ENCODE assay signal across 1 cellular context in the genomic region with DNA sequence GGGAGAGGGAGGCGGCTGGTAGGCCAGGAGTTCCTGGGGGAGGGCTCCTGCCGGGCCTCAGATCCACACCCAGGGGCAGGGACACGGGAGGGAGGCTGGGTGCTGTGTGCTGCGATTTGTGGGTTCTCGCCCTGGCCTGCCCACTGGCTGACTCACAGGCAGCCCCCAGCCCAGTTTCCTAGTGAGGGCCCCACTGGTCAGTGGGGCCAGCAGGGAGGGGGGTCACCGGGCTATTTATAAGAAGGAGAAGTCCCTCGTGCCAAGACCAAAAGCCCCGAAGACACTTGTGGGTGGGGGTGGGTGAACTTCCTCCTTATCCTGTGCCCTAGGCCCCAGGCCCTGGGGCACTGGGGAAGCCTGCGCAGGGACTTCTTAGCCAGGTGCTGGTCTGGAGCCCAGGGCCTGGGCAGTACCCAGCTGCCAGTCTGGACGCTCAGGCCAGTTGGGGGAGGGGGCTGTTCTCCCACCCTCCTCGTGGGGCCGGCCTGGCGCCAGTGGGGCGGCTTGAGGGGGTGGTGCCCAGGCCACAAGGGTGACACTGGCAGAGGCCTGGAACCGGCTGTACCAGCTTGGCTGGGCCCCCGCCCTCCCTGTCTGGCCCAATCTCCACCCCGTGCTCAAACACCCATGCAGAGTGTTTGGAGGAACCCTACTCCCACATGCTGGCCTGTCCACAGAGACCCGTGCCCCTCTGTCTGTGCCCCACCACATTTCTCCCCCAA.
TF ChIP-seq lines count a peak whose summit lies in the region.

No MANE protein-coding gene starts in this region.

TF ChIP-seq in WTC11, 78 proteins besides CTCF, POLR2A, EP300 and RAD21 (continued from another document):
- TF ChIP-seq, protein P1, sequence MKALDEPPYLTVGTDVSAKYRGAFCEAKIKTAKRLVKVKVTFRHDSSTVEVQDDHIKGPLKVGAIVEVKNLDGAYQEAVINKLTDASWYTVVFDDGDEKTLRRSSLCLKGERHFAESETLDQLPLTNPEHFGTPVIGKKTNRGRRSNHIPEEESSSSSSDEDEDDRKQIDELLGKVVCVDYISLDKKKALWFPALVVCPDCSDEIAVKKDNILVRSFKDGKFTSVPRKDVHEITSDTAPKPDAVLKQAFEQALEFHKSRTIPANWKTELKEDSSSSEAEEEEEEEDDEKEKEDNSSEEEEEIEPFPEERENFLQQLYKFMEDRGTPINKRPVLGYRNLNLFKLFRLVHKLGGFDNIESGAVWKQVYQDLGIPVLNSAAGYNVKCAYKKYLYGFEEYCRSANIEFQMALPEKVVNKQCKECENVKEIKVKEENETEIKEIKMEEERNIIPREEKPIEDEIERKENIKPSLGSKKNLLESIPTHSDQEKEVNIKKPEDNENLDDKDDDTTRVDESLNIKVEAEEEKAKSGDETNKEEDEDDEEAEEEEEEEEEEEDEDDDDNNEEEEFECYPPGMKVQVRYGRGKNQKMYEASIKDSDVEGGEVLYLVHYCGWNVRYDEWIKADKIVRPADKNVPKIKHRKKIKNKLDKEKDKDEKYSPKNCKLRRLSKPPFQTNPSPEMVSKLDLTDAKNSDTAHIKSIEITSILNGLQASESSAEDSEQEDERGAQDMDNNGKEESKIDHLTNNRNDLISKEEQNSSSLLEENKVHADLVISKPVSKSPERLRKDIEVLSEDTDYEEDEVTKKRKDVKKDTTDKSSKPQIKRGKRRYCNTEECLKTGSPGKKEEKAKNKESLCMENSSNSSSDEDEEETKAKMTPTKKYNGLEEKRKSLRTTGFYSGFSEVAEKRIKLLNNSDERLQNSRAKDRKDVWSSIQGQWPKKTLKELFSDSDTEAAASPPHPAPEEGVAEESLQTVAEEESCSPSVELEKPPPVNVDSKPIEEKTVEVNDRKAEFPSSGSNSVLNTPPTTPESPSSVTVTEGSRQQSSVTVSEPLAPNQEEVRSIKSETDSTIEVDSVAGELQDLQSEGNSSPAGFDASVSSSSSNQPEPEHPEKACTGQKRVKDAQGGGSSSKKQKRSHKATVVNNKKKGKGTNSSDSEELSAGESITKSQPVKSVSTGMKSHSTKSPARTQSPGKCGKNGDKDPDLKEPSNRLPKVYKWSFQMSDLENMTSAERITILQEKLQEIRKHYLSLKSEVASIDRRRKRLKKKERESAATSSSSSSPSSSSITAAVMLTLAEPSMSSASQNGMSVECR (CRISPR knock-in tag; IDR thresholded peaks at IDR 0.05; ENCODE audit: borderline replicate concordance) = no peak
- TF ChIP-seq ATF1 (CRISPR knock-in tag; IDR thresholded peaks at IDR 0.05) (no peak), ZNF416 (CRISPR knock-in tag; IDR thresholded peaks at IDR 0.05) (no peak)
- TF ChIP-seq, protein P2, sequence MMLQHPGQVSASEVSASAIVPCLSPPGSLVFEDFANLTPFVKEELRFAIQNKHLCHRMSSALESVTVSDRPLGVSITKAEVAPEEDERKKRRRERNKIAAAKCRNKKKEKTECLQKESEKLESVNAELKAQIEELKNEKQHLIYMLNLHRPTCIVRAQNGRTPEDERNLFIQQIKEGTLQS (CRISPR knock-in tag; conservative IDR thresholded peaks at IDR 0.05) = no peak
- TF ChIP-seq, protein P3, sequence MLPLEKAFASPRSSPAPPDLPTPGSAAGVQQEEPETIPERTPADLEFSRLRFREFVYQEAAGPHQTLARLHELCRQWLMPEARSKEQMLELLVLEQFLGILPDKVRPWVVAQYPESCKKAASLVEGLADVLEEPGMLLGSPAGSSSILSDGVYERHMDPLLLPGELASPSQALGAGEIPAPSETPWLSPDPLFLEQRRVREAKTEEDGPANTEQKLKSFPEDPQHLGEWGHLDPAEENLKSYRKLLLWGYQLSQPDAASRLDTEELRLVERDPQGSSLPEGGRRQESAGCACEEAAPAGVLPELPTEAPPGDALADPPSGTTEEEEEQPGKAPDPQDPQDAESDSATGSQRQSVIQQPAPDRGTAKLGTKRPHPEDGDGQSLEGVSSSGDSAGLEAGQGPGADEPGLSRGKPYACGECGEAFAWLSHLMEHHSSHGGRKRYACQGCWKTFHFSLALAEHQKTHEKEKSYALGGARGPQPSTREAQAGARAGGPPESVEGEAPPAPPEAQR (CRISPR knock-in tag; IDR thresholded peaks at IDR 0.05) = no peak
